Comparison of ENCODE assay signal across 18 cellular contexts in genomic region chr19:49573451-49573850, GRCh38.
"Had no signal": no experiment of that assay in that cellular context is flagged by ENCODE, and none has a peak within 500 bp of the region (broad histone marks: within the 10 kb centered on the region; RNA-seq: fewer than 3 reads in every experiment).

No MANE protein-coding gene starts in this region.

- ATAC-seq: left lung; mucosa of descending colon; natural killer cell; stimulated activated naive CD8-positive, alpha-beta T cell treated with anti-CD3 and anti-CD28 coated beads, Interleukin-15, Interleukin-2, amounts not matched to agents 100 U/mL and 50 U/mL, for 24 hours had no signal

- H3K36me3 Mint-ChIP-seq: natural killer cell had no signal

- H3K9me3 ChIP-seq: breast epithelium, left lung, mucosa of descending colon, suprapubic skin had no signal

- H3K27ac ChIP-seq: breast epithelium, left lung, skin epidermis, suprapubic skin had no signal

- H3K4me1 ChIP-seq: breast epithelium had no signal

- H3K4me3 Mint-ChIP-seq: activated naive CD8-positive, alpha-beta T cell; natural killer cell; type B pancreatic cell had no signal

- H3K9me3 Mint-ChIP-seq: natural killer cell, type B pancreatic cell had no signal

- DNase-seq: activated CD4-positive, alpha-beta T cell treated with anti-CD3 and anti-CD28 coated beads, Interleukin-2, amount 50 U/mL, for 1 hour; aorta; hippocampal formation; left lung; mucosa of descending colon; natural killer cell; posterior cingulate gyrus; stimulated activated CD4-positive, alpha-beta T cell treated with anti-CD3 and anti-CD28 coated beads, Interleukin-15, amount 100 ng/mL, for 24 hours; stimulated activated CD4-positive, alpha-beta T cell treated with anti-CD3 and anti-CD28 coated beads, Interleukin-4, amount 100 ng/mL, for 4 hours; stimulated activated CD8-positive, alpha-beta memory T cell treated with anti-CD3 and anti-CD28 coated beads, Interleukin-4, amount 100 ng/mL, for 48 hours; stimulated activated naive CD8-positive, alpha-beta T cell treated with anti-CD3 and anti-CD28 coated beads, Interleukin-15, Interleukin-2, amounts not matched to agents 100 U/mL and 50 U/mL, for 24 hours had no signal

- H3K27me3 ChIP-seq: breast epithelium, left lung, suprapubic skin had no signal

- H3K27ac Mint-ChIP-seq: type B pancreatic cell had no signal

- H3K27me3 Mint-ChIP-seq: activated naive CD8-positive, alpha-beta T cell; type B pancreatic cell had no signal

- H3K36me3 ChIP-seq: breast epithelium had no signal

- FAIRE-seq: keratinocyte, TTC549 had no signal

- H3K4me3 ChIP-seq: breast epithelium, left lung, mucosa of descending colon, skin epidermis, suprapubic skin had no signal
